In genomic region chr5:115840825-115841224, GRCh38 we compare ENCODE assay signal across 8 cellular contexts. TPM values are rescaled to one million over a fixed set of nuclear protein-coding genes. Genes with fewer than 3 reads are reported as not detected.
A peak's percentile ranks its signal among the peaks of the same experiment; 100 is the strongest.
DNase-seq lines count a peak whose midpoint lies in the region; ATAC-seq and TF ChIP-seq lines count a peak whose summit lies in the region.

No MANE protein-coding gene starts in this region.

- no peaks in the 10 kb centered on the region for H3K27me3 ChIP-seq in adrenal gland
- no peaks in the 10 kb centered on the region for H3K27me3 ChIP-seq in liver (ENCODE audit: control insufficient read depth in 4 of 4, insufficient read depth in 4 of 4, low read length in 3 of 4)
- H3K27me3 ChIP-seq in tibial artery: no peaks in the 10 kb centered on the region

- no peak for TF ChIP-seq POLR2A in adrenal gland (IDR thresholded peaks at IDR 0.05)

- H3K27ac ChIP-seq in adrenal gland (peak overlapping the region; percentile 81 to 97 (median 84)), liver (ENCODE audit: low read depth in 1 of 2, low read length in 2 of 2) (peak overlapping the region; percentile 88 to 93), tibial artery (peak overlapping the region; percentile 93 to 98)

- no peaks in the 10 kb centered on the region for H3K9me3 Mint-ChIP-seq in activated T-cell treated with anti-CD3 and anti-CD28 coated beads, Interleukin-2, amount 50 U/mL, for 24 hours

- no peak for TF ChIP-seq CTCF in adrenal gland (IDR thresholded peaks at IDR 0.05)
- TF ChIP-seq CTCF in liver (IDR thresholded peaks at IDR 0.05; ENCODE audit: low read depth, low read length, missing input control): no peak
- no peak for TF ChIP-seq CTCF in tibial artery (IDR thresholded peaks at IDR 0.05)

- H3K9ac ChIP-seq in liver (ENCODE audit: low read depth in 1 of 2, low read length in 2 of 2): peak overlapping the region; percentile 70 to 79

- WGBS in adrenal gland, 4 donors: 0 to 2% (median 1%) methylated on average over 5 of the region's 5 CpGs
- whole genome bisulfite sequencing in liver: under 1% methylated on average over 5 of the region's 5 CpGs

- H3K36me3 ChIP-seq in adrenal gland (replicated peaks in 1 of 2) (peaks cover 0 to 21% of the 10 kb centered on the region in 2 donors), liver (ENCODE audit: control insufficient read depth in 4 of 4, insufficient read depth in 3 of 4, low read depth in 1 of 4, low read length in 3 of 4) (peaks cover 0 to 17% (median 11%) of the 10 kb centered on the region in 4 donors), tibial artery (peaks cover 17 to 18% (median 17%) of the 10 kb centered on the region in 3 donors)

- H3K4me1 ChIP-seq in adrenal gland (replicated peaks in 1 of 2) (peaks cover 17 to 55% of the 10 kb centered on the region in 2 donors), liver (ENCODE audit: control insufficient read depth in 4 of 4, insufficient read depth in 4 of 4, low read length in 3 of 4) (peaks cover 0 to 44% (median 31%) of the 10 kb centered on the region in 4 donors), tibial artery (peaks cover 0 to 51% (median 32%) of the 10 kb centered on the region in 4 donors)

- no peaks in the 10 kb centered on the region for H3K27me3 Mint-ChIP-seq in activated T-cell treated with anti-CD3 and anti-CD28 coated beads, Interleukin-2, amount 50 U/mL, for 24 hours

- H3K27ac Mint-ChIP-seq in activated T-cell treated with anti-CD3 and anti-CD28 coated beads, Interleukin-2, amount 50 U/mL, for 24 hours: peak overlapping the region; percentile 100

- peaks cover 59% of the 10 kb centered on the region for H3K4me1 Mint-ChIP-seq in activated T-cell treated with anti-CD3 and anti-CD28 coated beads, Interleukin-2, amount 50 U/mL, for 24 hours (ENCODE audit: low read depth)

- intact Hi-C loops in adrenal gland (cut with DNase I): no loop called here
- intact Hi-C loops in tibial artery (cut with DNase I; ENCODE audit: low total_unique reads): loop anchor here (5.0 kb wide), 1 partner anchor 214 kb away; the partner anchor contains the start of gene TMED7

- H3K36me3 Mint-ChIP-seq in activated T-cell treated with anti-CD3 and anti-CD28 coated beads, Interleukin-2, amount 50 U/mL, for 24 hours (ENCODE audit: low read depth): peaks cover 55% of the 10 kb centered on the region

- peak overlapping the region; percentile 98 for H3K4me3 Mint-ChIP-seq in activated T-cell treated with anti-CD3 and anti-CD28 coated beads, Interleukin-2, amount 50 U/mL, for 24 hours

- no peak for DNase-seq in activated T-cell treated with anti-CD3 and anti-CD28 coated beads, Interleukin-2, amount 50 U/mL, for 24 hours
- no peak for DNase-seq in activated T-cell treated with anti-CD3 and anti-CD28 coated beads, Interleukin-2, amount 50 U/mL, for 1 hour
- DNase-seq in adrenal gland: no peak
- no peak for DNase-seq in tibial artery
- DNase-seq in NCI-H748 treated with DMSO at 0.1 percent for 48 hours (lab: John Stamatoyannopoulos, UW): no peak
- DNase-seq in pons (ENCODE audit: low spot score): no peak

- no peaks in the 10 kb centered on the region for H3K9me3 ChIP-seq in adrenal gland (replicated peaks in 1 of 3)
- no peaks in the 10 kb centered on the region for H3K9me3 ChIP-seq in liver (ENCODE audit: control insufficient read depth in 4 of 4, low read length in 3 of 4)
- H3K9me3 ChIP-seq in tibial artery: no peaks in the 10 kb centered on the region

- TF ChIP-seq RAD21 in liver (IDR thresholded peaks at IDR 0.05): no peak

- H3K4me3 ChIP-seq in adrenal gland: peak overlapping the region; percentile 72 to 93 (median 91)
- H3K4me3 ChIP-seq in liver (ENCODE audit: low read depth in 1 of 3, low read length in 3 of 3): peak overlapping the region; percentile 73 to 100 (median 73)
- peak overlapping the region; percentile 80 to 97 for H3K4me3 ChIP-seq in tibial artery

- ATAC-seq in HG03520 (IDR thresholded peaks at IDR 0.05; ENCODE audit: unreplicated experiment): no peak

TF ChIP-seq in liver, 16 proteins besides CTCF, POLR2A, EP300 and RAD21:
- TF ChIP-seq GABPA (IDR thresholded peaks at IDR 0.05 in 1 of 2, conservative IDR thresholded peaks at IDR 0.05 in 1 of 2) (no peak), EGR1 (IDR thresholded peaks at IDR 0.05; ENCODE audit: low read depth in 2 of 2) (no peak), FOXA1 (IDR thresholded peaks at IDR 0.05) (no peak), TAF1 (conservative IDR thresholded peaks at IDR 0.05) (no peak), ATF3 (IDR thresholded peaks at IDR 0.05) (no peak), ZBTB33 (IDR thresholded peaks at IDR 0.05) (no peak), MAX (IDR thresholded peaks at IDR 0.05) (no peak), HNF4G (IDR thresholded peaks at IDR 0.05) (no peak), HNF4A (conservative IDR thresholded peaks at IDR 0.05) (no peak), NR2F2 (IDR thresholded peaks at IDR 0.05) (no peak), RXRA (IDR thresholded peaks at IDR 0.05) (no peak), JUND (IDR thresholded peaks at IDR 0.05) (no peak), SP1 (IDR thresholded peaks at IDR 0.05) (no peak), FOXA2 (IDR thresholded peaks at IDR 0.05) (no peak), YY1 (IDR thresholded peaks at IDR 0.05) (no peak), REST (IDR thresholded peaks at IDR 0.05) (no peak)

RNA-seq across cellular contexts. Expression of gene ATG12, which starts 0.5 kb away (rescaled TPM):
- total RNA-seq in adrenal gland (10 to 100 TPM; 23.7 to 49.3 (median 41.1) TPM), liver (10 to 100 TPM; 14.8 to 43.1 TPM)
- polyA plus RNA-seq in adrenal gland (10 to 100 TPM; 27.8 to 53.1 (median 33.4) TPM), liver (10 to 100 TPM; 15.6 to 32.5 TPM)

RNA-seq across cellular contexts. Expression of gene AP3S1, which starts 0.9 kb away (rescaled TPM):
- total RNA-seq in adrenal gland (100 to 1,000 TPM in 1 of 8 donors, 10 to 100 TPM in 7; 53.9 to 127 (median 72.9) TPM), liver (10 to 100 TPM; 40.4 to 41.5 TPM)
- polyA plus RNA-seq in adrenal gland (100 to 1,000 TPM in 1 of 3 donors, 10 to 100 TPM in 2; 38.7 to 121 (median 44.7) TPM), liver (10 to 100 TPM; 32.7 to 52.7 TPM)

RNA-seq across cellular contexts. Expression of gene CDO1, which starts 24.4 kb away (rescaled TPM):
- 10 to 100 TPM in 6 of 8 donors, 1 to 10 TPM in 2; 8.3 to 87.3 (median 19.9) TPM for total RNA-seq in adrenal gland
- polyA plus RNA-seq in adrenal gland: 10 to 100 TPM in 2 of 3 donors, 1 to 10 TPM in 1; 7.5 to 28.5 (median 14.0) TPM
- total RNA-seq in liver: 100 to 1,000 TPM; 212 to 472 TPM
- polyA plus RNA-seq in liver: 100 to 1,000 TPM; 106 to 270 TPM
